8 cellular contexts compared by ENCODE assay signal in genomic region chr3:192816274-192816853, GRCh38.
DNase-seq lines count a peak whose midpoint lies in the region; ATAC-seq, FAIRE-seq and TF ChIP-seq lines count a peak whose summit lies in the region.

No MANE protein-coding gene starts in this region.

- peaks cover 27% of the 10 kb centered on the region for H4K20me1 ChIP-seq in astrocyte (ENCODE audit: insufficient read depth, low read length)

- peak overlapping the region; percentile 11 for H3K4me2 ChIP-seq in astrocyte (ENCODE audit: low read length)

- intact Hi-C loops in left colon (cut with DNase I, micrococcal nuclease) = loop anchor here (5.0 kb wide), 2 partner anchors 101 to 226 kb away; partner anchors contain the start of gene MB21D2 (in 1 of the 2)

- H3K9me3 ChIP-seq in astrocyte (ENCODE audit: insufficient read depth, low read depth, low read length) = no peaks in the 10 kb centered on the region

- DNase-seq in AG20443 (ENCODE audit: low spot score) = peak; percentile 55
- DNase-seq in NCI-H345 (lab: John Stamatoyannopoulos, UW) = peak; percentile 64
- no peak for DNase-seq in astrocyte (ENCODE audit: low read depth)
- DNase-seq in left colon = no peak
- no peak for DNase-seq in stimulated activated CD4-positive, alpha-beta T cell treated with anti-CD3 and anti-CD28 coated beads, Interleukin-15, amount 100 ng/mL, for 24 hours
- no peak for DNase-seq in activated T-cell treated with anti-CD3 and anti-CD28 coated beads, Interleukin-2, amount 50 U/mL, for 24 hours

- H3K27ac ChIP-seq in astrocyte (ENCODE audit: low read depth, low read length) = peak overlapping the region; percentile 59

- H3K9me3 Mint-ChIP-seq in astrocyte (ENCODE audit: unreplicated experiment) = no peaks in the 10 kb centered on the region
- no peaks in the 10 kb centered on the region for H3K9me3 Mint-ChIP-seq in activated T-cell treated with anti-CD3 and anti-CD28 coated beads, Interleukin-2, amount 50 U/mL, for 24 hours

- ATAC-seq in GM18907 (IDR thresholded peaks at IDR 0.05; ENCODE audit: unreplicated experiment) (peak; percentile 46), left colon (peak; percentile 51), GM19463 (IDR thresholded peaks at IDR 0.05; ENCODE audit: unreplicated experiment) (no peak)

- H3K27me3 ChIP-seq in astrocyte (ENCODE audit: insufficient read depth, low read length) = no peaks in the 10 kb centered on the region

- H3K4me1 ChIP-seq in astrocyte (ENCODE audit: insufficient read depth, low read length) = peaks cover 36% of the 10 kb centered on the region

- H3K9ac ChIP-seq in astrocyte (ENCODE audit: low read length) = peak overlapping the region; percentile 59

- no peaks in the 10 kb centered on the region for H3K36me3 Mint-ChIP-seq in astrocyte (ENCODE audit: low read depth, unreplicated experiment)
- no peaks in the 10 kb centered on the region for H3K36me3 Mint-ChIP-seq in activated T-cell treated with anti-CD3 and anti-CD28 coated beads, Interleukin-2, amount 50 U/mL, for 24 hours (ENCODE audit: low read depth)

- peaks cover 80% of the 10 kb centered on the region for H3K79me2 ChIP-seq in astrocyte (ENCODE audit: insufficient read depth, low read length)

- no peak overlapping the region for H2AFZ ChIP-seq in astrocyte (ENCODE audit: low read depth, low read length)

- peak overlapping the region; percentile 27 for H3K27ac Mint-ChIP-seq in astrocyte (ENCODE audit: unreplicated experiment)
- no peak overlapping the region for H3K27ac Mint-ChIP-seq in activated T-cell treated with anti-CD3 and anti-CD28 coated beads, Interleukin-2, amount 50 U/mL, for 24 hours

- H3K4me1 Mint-ChIP-seq in astrocyte (ENCODE audit: low read depth, unreplicated experiment) = peaks cover 34% of the 10 kb centered on the region
- H3K4me1 Mint-ChIP-seq in activated T-cell treated with anti-CD3 and anti-CD28 coated beads, Interleukin-2, amount 50 U/mL, for 24 hours (ENCODE audit: low read depth) = peaks cover 34% of the 10 kb centered on the region

- FAIRE-seq in astrocyte (lab: Jason Lieb, UNC) = no peak

- H3K4me3 ChIP-seq in astrocyte (ENCODE audit: insufficient read depth, low read depth, low read length) = no peak overlapping the region

- no peak overlapping the region for H3K4me3 Mint-ChIP-seq in astrocyte (ENCODE audit: unreplicated experiment)
- no peak overlapping the region for H3K4me3 Mint-ChIP-seq in activated T-cell treated with anti-CD3 and anti-CD28 coated beads, Interleukin-2, amount 50 U/mL, for 24 hours

- H3K27me3 Mint-ChIP-seq in astrocyte (ENCODE audit: low read depth, unreplicated experiment) = no peaks in the 10 kb centered on the region
- peaks cover 2% of the 10 kb centered on the region for H3K27me3 Mint-ChIP-seq in activated T-cell treated with anti-CD3 and anti-CD28 coated beads, Interleukin-2, amount 50 U/mL, for 24 hours

- no peaks in the 10 kb centered on the region for H3K36me3 ChIP-seq in astrocyte (ENCODE audit: insufficient read depth, low read length)

- peak; percentile 64 for TF ChIP-seq CTCF in astrocyte (IDR thresholded peaks at IDR 0.05; ENCODE audit: insufficient read depth, low read depth, low read length)

Comparison
In these comparisons a context has a peak if more than half of its experiments do, and no peak if none do; other contexts are left out.
1. DNase-seq: peak in AG20443 (single experiment) and NCI-H345 (single experiment); none in astrocyte (single experiment), left colon (0 of 2), stimulated activated CD4-positive, alpha-beta T cell treated with anti-CD3 and anti-CD28 coated beads, Interleukin-15, amount 100 ng/mL, for 24 hours (single experiment) and activated T-cell treated with anti-CD3 and anti-CD28 coated beads, Interleukin-2, amount 50 U/mL, for 24 hours (single experiment).